Comparison of ENCODE assay signal across 8 cellular contexts in the genomic region with DNA sequence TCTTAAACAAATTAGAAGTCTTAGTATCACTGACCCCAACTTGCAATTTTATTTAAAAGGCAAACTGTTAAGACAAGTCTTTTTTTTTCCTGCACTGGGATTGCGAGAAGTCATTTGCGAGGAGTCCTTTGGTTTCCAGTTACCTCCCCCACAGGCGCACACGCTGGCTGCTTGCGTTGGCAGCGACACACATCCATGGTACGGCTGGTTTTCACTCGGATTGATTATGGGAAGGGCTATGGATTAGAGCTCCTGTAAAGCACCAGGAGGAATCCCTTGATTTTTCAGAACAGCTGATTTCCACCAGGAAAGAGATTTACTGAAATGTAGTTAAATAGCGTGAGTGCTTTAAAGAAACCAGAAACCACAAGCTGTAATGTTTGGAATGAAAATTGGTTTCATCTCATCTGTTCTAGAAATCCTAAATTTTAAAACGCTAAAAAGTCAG. TPM values are rescaled to one million over a fixed set of nuclear protein-coding genes. Genes with fewer than 3 reads are reported as not detected.
DNase-seq lines count a peak whose midpoint lies in the region; ATAC-seq and TF ChIP-seq lines count a peak whose summit lies in the region.

No MANE protein-coding gene starts in this region.

- no TSS peak for BruUV-seq in Caco-2 (replicated peaks; lab: Mats Ljungman, UMichigan)

- H3K4me1 Mint-ChIP-seq in Caco-2 (ENCODE audit: low read depth, unreplicated experiment) = peaks cover 33% of the 10 kb centered on the region

- peaks cover 59% of the 10 kb centered on the region for H3K4me1 ChIP-seq in Caco-2

- H3K36me3 Mint-ChIP-seq in Caco-2 (ENCODE audit: insufficient read depth, unreplicated experiment) = peaks cover 61% of the 10 kb centered on the region

- ATAC-seq in HG03457 (IDR thresholded peaks at IDR 0.05; ENCODE audit: unreplicated experiment) (no peak), GM21528 (IDR thresholded peaks at IDR 0.05; ENCODE audit: low FRiP score, unreplicated experiment) (no peak), HG02970 (IDR thresholded peaks at IDR 0.05; ENCODE audit: low FRiP score, unreplicated experiment) (no peak)

- no peaks in the 10 kb centered on the region for H3K27me3 ChIP-seq in Caco-2 (replicated peaks; ENCODE audit: control insufficient read depth, insufficient read depth, low read length)

- H3K36me3 ChIP-seq in Caco-2 (ENCODE audit: control insufficient read depth, insufficient read depth, low read length) = no peaks in the 10 kb centered on the region; the same call in 1 of the 2 replicates

- TF ChIP-seq CTCF in Caco-2 (IDR thresholded peaks at IDR 0.05; ENCODE audit: insufficient read depth in 1 of 2, low read depth in 1 of 2, low read length in 1 of 2, severe bottlenecking in 1 of 2, unreplicated experiment in 1 of 2) (no peak), LNCaP clone FGC (IDR thresholded peaks at IDR 0.05; ENCODE audit: control insufficient read depth, extremely low read depth, insufficient read depth) (no peak)

- peak overlapping the region; percentile 98 for H3K4me3 Mint-ChIP-seq in Caco-2 (ENCODE audit: unreplicated experiment)

- DNase-seq in Caco-2 (peak; percentile 42 to 55), LNCaP clone FGC (ENCODE audit: low read depth) (no peak), astrocyte of the hippocampus (ENCODE audit: low read depth, low spot score) (peak; percentile 70)

- peak overlapping the region in 19 of 21 experiments; percentile 29 to 84 (median 66) for H3K27ac ChIP-seq in skin epidermis

- no peaks in the 10 kb centered on the region for H3K27me3 Mint-ChIP-seq in Caco-2 (ENCODE audit: insufficient read depth, unreplicated experiment)

- CTCF ChIA-PET in Caco-2 (lab: Charles Lee) = interaction anchor here (1.4 to 2.2 kb wide), 2 partner anchors 83 to 342 kb away, joined by 3 to 14 read pairs; no protein-coding TSS in a partner anchor

- intact Hi-C loops in Caco-2 (cut with micrococcal nuclease; ENCODE audit: unreplicated experiment) = loop anchor here (2.0 to 10.0 kb wide), 2 partner anchors 190 to 268 kb away; a partner anchor contains a TSS

- H3K9me3 ChIP-seq in Caco-2 = no peaks in the 10 kb centered on the region

- H3K4me3 ChIP-seq in Caco-2 (ENCODE audit: low read depth, low read length) (peak overlapping the region; percentile 40), LNCaP clone FGC (ENCODE audit: low read depth, low read length) (peak overlapping the region; percentile 70), iPS-11a (ENCODE audit: low read depth, low read length) (peak overlapping the region; percentile 78), skin epidermis (peak overlapping the region; percentile 37 to 55 (median 43))

- POLR2A ChIA-PET in Caco-2 (lab: Charles Lee) = interaction anchor here (1.6 kb wide), 1 partner anchor 38 kb away, joined by 3 read pairs; no protein-coding TSS in a partner anchor

- no peaks in the 10 kb centered on the region for H3K9me3 Mint-ChIP-seq in Caco-2 (ENCODE audit: unreplicated experiment)

- peak overlapping the region; percentile 91 for H3K27ac Mint-ChIP-seq in Caco-2 (ENCODE audit: unreplicated experiment)

RNA-seq across cellular contexts. Expression of a gene that starts 0.7 kb away (rescaled TPM):
- total RNA-seq in Caco-2 (2022) = 178 and 195 TPM in 2 replicates
